Comparison of ENCODE assay signal across 17 cellular contexts in the genomic region with DNA sequence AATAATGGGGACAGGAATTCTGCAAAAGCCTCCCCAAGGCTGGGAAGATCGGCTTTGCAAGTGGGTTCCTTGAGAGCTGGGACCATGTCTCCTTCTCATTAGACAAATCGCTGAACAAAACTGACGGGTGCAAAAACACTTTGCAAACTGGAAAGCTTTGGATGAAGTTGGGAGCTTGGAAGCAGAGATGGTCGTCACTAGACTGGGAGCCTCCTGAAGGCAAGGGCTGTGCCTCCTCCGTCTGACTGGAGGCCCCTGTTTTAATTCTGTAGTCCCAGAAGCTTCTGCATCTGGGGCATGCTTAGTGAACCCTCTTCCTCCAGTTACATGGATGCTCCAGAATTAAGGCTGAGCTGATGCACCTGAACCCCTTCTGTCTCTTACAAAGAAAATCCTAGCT.
DNase-seq lines count a peak whose midpoint lies in the region; ATAC-seq, FAIRE-seq and TF ChIP-seq lines count a peak whose summit lies in the region.
"Had no signal": no experiment of that assay in that cellular context is flagged by ENCODE, and none has a peak within 500 bp of the region (broad histone marks: within the 10 kb centered on the region; RNA-seq: fewer than 3 reads in every experiment).

No MANE protein-coding gene starts in this region.

- ATAC-seq in HG03045 (IDR thresholded peaks at IDR 0.05; ENCODE audit: unreplicated experiment) = no peak

- no peak for TF ChIP-seq RAD21 in H1 (IDR thresholded peaks at IDR 0.05 in 1 of 2, conservative IDR thresholded peaks at IDR 0.05 in 1 of 2; ENCODE audit: low read depth in 2 of 2, low read length in 2 of 2)

- 0 out of 7 replicates have a peak, but pooled peaks cover 0 to 2% (median 0%) of the 10 kb centered on the region in 4 experiments for H3K27me3 ChIP-seq in H1 (replicated peaks in 1 of 4; ENCODE audit: control insufficient read depth in 3 of 4, extremely low read depth in 1 of 4, insufficient read depth in 3 of 4, low read length in 3 of 4)
- peaks cover 0 to 49% (median 0%) of the 10 kb centered on the region in 3 experiments for H3K27me3 ChIP-seq in neuronal stem cell (ENCODE audit: control insufficient read depth in 3 of 3, insufficient read depth in 3 of 3, low read depth in 1 of 3, low read length in 3 of 3)
- H3K27me3 ChIP-seq: BE2C had no signal

- H3K4me1 ChIP-seq in H1 (replicated peaks in 1 of 4; ENCODE audit: control insufficient read depth in 3 of 4, insufficient read depth in 4 of 4, low read length in 3 of 4) (peaks cover 0 to 3% (median 0%) of the 10 kb centered on the region in 4 experiments; a peak in 3 of 7 replicates), neuronal stem cell (ENCODE audit: control insufficient read depth in 2 of 2, insufficient read depth in 1 of 2, low read depth in 1 of 2, low read length in 2 of 2) (peaks cover 0 to 7% of the 10 kb centered on the region in 2 donors)
- H3K4me1 ChIP-seq: BE2C had no signal

- H4K8ac ChIP-seq in H1 (ENCODE audit: extremely low read depth, insufficient read depth, low read length) (peak overlapping the region; percentile 63; the same call in 1 of the 2 replicates), neuronal stem cell (ENCODE audit: low read depth, low read length) (no peak overlapping the region)

- CTCF ChIA-PET in H1 (lab: Charles Lee; ENCODE audit: partially characterized antibody) = interaction anchor here (1.1 to 1.7 kb wide), 3 partner anchors 9 to 126 kb away, joined by 3 to 11 read pairs (median 4); no protein-coding TSS in a partner anchor

- DNase-seq in activated effector memory CD4-positive, alpha-beta T cell treated with anti-CD3 and anti-CD28 coated beads, Interleukin-2, amount 50 U/mL, for 16 hours = peak; percentile 28
- no peak for DNase-seq in activated effector memory CD4-positive, alpha-beta T cell treated with Interleukin-2 at 50 U/mL for 16 hours
- DNase-seq in D341Med (ENCODE audit: low spot score) (peak; percentile 3), H1 (ENCODE audit: low read depth in 1 of 2, low spot score in 2 of 2) (no peak), neuronal stem cell (ENCODE audit: low spot score) (no peak)
- no peak for DNase-seq in stimulated activated CD4-positive, alpha-beta T cell treated with anti-CD3 and anti-CD28 coated beads, Interleukin-4, amount 100 ng/mL, for 4 hours
- DNase-seq: BE2C; C1 segment of cervical spinal cord; CD4-positive, CD25-positive, alpha-beta regulatory T cell; CD8-positive, alpha-beta memory T cell; COR-L47; HCEC 1CT had no signal

- H4K91ac ChIP-seq in H1 (replicated peaks; ENCODE audit: insufficient read length, low read length) (no peak overlapping the region), neuronal stem cell (ENCODE audit: low read depth, low read length, poor library complexity) (no peak overlapping the region)

- H3K4me2 ChIP-seq in H1 (ENCODE audit: insufficient read depth in 1 of 2, low read depth in 2 of 2, low read length in 2 of 2) = no peak overlapping the region
- no peak overlapping the region for H3K4me2 ChIP-seq in neuronal stem cell (ENCODE audit: insufficient read depth, low read length, poor library complexity, severe bottlenecking)

- H3K4ac ChIP-seq in H1 (replicated peaks; ENCODE audit: insufficient read length, low read depth, low read length) = no peak overlapping the region
- no peak overlapping the region for H3K4ac ChIP-seq in neuronal stem cell (ENCODE audit: low read length)

- H3K9me3 ChIP-seq in H1 (ENCODE audit: insufficient read depth in 2 of 2, low read depth in 1 of 2, low read length in 1 of 2) (no peaks in the 10 kb centered on the region), neuronal stem cell (replicated peaks in 1 of 2; ENCODE audit: control insufficient read depth in 2 of 2, insufficient read depth in 1 of 2, low read depth in 1 of 2, low read length in 2 of 2) (no peaks in the 10 kb centered on the region)
- H3K9me3 ChIP-seq: BE2C had no signal

- H2BK5ac ChIP-seq in H1 (ENCODE audit: low read depth, low read length) (no peak overlapping the region), neuronal stem cell (ENCODE audit: low read length) (no peak overlapping the region)

- no peak overlapping the region for H3K23ac ChIP-seq in H1 (ENCODE audit: insufficient read length)
- no peak overlapping the region for H3K23ac ChIP-seq in neuronal stem cell (ENCODE audit: low read depth, low read length, poor library complexity)

- no peak for TF ChIP-seq POLR2A in H1 (IDR thresholded peaks at IDR 0.05; ENCODE audit: control extremely low read depth in 1 of 2, low read depth in 2 of 2, low read length in 2 of 2)

- no peaks in the 10 kb centered on the region for H3K23me2 ChIP-seq in H1 (ENCODE audit: low read depth, low read length)

- no peaks in the 10 kb centered on the region for H4K20me1 ChIP-seq in H1 (replicated peaks in 1 of 2; ENCODE audit: control insufficient read depth in 1 of 2, insufficient read depth in 2 of 2, low read length in 2 of 2)

- no peak overlapping the region for H3K14ac ChIP-seq in H1 (ENCODE audit: insufficient read length)
- no peak overlapping the region for H3K14ac ChIP-seq in neuronal stem cell (ENCODE audit: low read length)

- H3K36me3 ChIP-seq in H1 (ENCODE audit: control insufficient read depth in 2 of 4, insufficient read depth in 4 of 4, low read length in 3 of 4) (no peaks in the 10 kb centered on the region), neuronal stem cell (replicated peaks in 1 of 2; ENCODE audit: control insufficient read depth in 2 of 2, insufficient read depth in 2 of 2, low read length in 2 of 2) (no peaks in the 10 kb centered on the region)
- H3K36me3 ChIP-seq: BE2C had no signal

- 87% methylated on average over 5 of the region's 5 CpGs; no CpG with 5 or more reads in 1 of the 2 experiments for WGBS in H1 (ENCODE audit: extremely low coverage in 1 of 2, insufficient coverage in 1 of 2, insufficient read length in 1 of 2, insufficient replicate concordance in 2 of 2, low coverage in 1 of 2, low lambda C conversion rate in 2 of 2, missing lambda C conversion rate in 1 of 2), 2 experiments
- no CpG with 5 or more reads among the region's 5 CpGs for WGBS in neuronal stem cell (ENCODE audit: extremely low coverage in 2 of 2, insufficient read length in 2 of 2, insufficient replicate concordance in 1 of 2), 2 donors

- H2AK5ac ChIP-seq in H1 (ENCODE audit: low read depth, low read length) (no peak overlapping the region), neuronal stem cell (ENCODE audit: low read depth, low read length) (no peak overlapping the region)

- no peaks in the 10 kb centered on the region for H3K79me2 ChIP-seq in H1 (ENCODE audit: control insufficient read depth in 1 of 2, insufficient read depth in 2 of 2, low read length in 2 of 2)

- H2BK120ac ChIP-seq in H1 (replicated peaks; ENCODE audit: low read depth, low read length) (no peak overlapping the region), neuronal stem cell (ENCODE audit: low read depth, low read length) (no peak overlapping the region)

- no peak overlapping the region for H2BK15ac ChIP-seq in H1 (ENCODE audit: low read length)
- H2BK15ac ChIP-seq in neuronal stem cell (ENCODE audit: low read length) = no peak overlapping the region

- H3K79me1 ChIP-seq in H1 (ENCODE audit: low read depth, low read length) (no peaks in the 10 kb centered on the region), neuronal stem cell (ENCODE audit: low read depth, low read length) (no peaks in the 10 kb centered on the region)

- no peak overlapping the region for H2BK12ac ChIP-seq in H1 (ENCODE audit: low read depth, low read length)
- peak overlapping the region; percentile 30 for H2BK12ac ChIP-seq in neuronal stem cell (ENCODE audit: low read length)

- no peak overlapping the region for H3K18ac ChIP-seq in H1 (ENCODE audit: extremely low read depth, low read length)
- H3K18ac ChIP-seq in neuronal stem cell (ENCODE audit: low read length) = peak overlapping the region; percentile 65

- no peak overlapping the region for H4K5ac ChIP-seq in H1 (ENCODE audit: insufficient read length, low read depth, low read length)

- H3K4me3 ChIP-seq in H1 (ENCODE audit: extremely low read depth in 1 of 4, insufficient read depth in 2 of 4, low read depth in 3 of 4, low read length in 4 of 4) = no peak overlapping the region
- no peak overlapping the region for H3K4me3 ChIP-seq in neuronal stem cell (ENCODE audit: low read length in 2 of 2)

- TF ChIP-seq CTCF in H1 (IDR thresholded peaks at IDR 0.05; ENCODE audit: control extremely low read depth in 1 of 3, insufficient read depth in 1 of 3, low read depth in 1 of 3, low read length in 3 of 3) = no peak

- POLR2A ChIA-PET in H1 (lab: Charles Lee; ENCODE audit: partially characterized antibody) = interaction anchor here (1.1 kb wide), 1 partner anchor 11 kb away, joined by 3 read pairs; no protein-coding TSS in a partner anchor

- TF ChIP-seq EP300 in H1 (IDR thresholded peaks at IDR 0.05; ENCODE audit: borderline replicate concordance in 1 of 2, low read depth in 2 of 2, low read length in 2 of 2) = no peak

- FAIRE-seq in H1 (lab: Jason Lieb, UNC) = no peak
- FAIRE-seq: D721Med, GM12891, GM19239, HTR-8/SVneo had no signal

- no peak overlapping the region for H3K56ac ChIP-seq in H1 (replicated peaks; ENCODE audit: insufficient read length, low read depth, low read length)

- H3K9ac ChIP-seq in H1 (replicated peaks in 1 of 4; ENCODE audit: extremely low read depth in 1 of 4, low read depth in 3 of 4, low read length in 3 of 4) (no peak overlapping the region), neuronal stem cell (ENCODE audit: low read depth, low read length, poor library complexity) (no peak overlapping the region)

- no peak overlapping the region for H2BK20ac ChIP-seq in H1 (ENCODE audit: low read length)

- H2AFZ ChIP-seq in H1 (ENCODE audit: low read length) (no peak overlapping the region), neuronal stem cell (ENCODE audit: low read length) (no peak overlapping the region)

- no peak overlapping the region for H3K27ac ChIP-seq in H1 (ENCODE audit: low read depth, low read length)
- no peak overlapping the region for H3K27ac ChIP-seq in neuronal stem cell (replicated peaks; ENCODE audit: low read length)

TF ChIP-seq in H1, 55 proteins besides CTCF, POLR2A, EP300 and RAD21 (continues in another document):
- no peak for TF ChIP-seq NRF1 (IDR thresholded peaks at IDR 0.05; ENCODE audit: low read depth, low read length)
- no peak for TF ChIP-seq SRF (IDR thresholded peaks at IDR 0.05; ENCODE audit: low read depth, low read length)
- no peak for TF ChIP-seq PHF8 (conservative IDR thresholded peaks at IDR 0.05; ENCODE audit: low read depth, low read length)
- TF ChIP-seq, protein P1, sequence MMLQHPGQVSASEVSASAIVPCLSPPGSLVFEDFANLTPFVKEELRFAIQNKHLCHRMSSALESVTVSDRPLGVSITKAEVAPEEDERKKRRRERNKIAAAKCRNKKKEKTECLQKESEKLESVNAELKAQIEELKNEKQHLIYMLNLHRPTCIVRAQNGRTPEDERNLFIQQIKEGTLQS (IDR thresholded peaks at IDR 0.05; ENCODE audit: insufficient read depth, low read depth, low read length) = no peak
- TF ChIP-seq GTF2F1 (IDR thresholded peaks at IDR 0.05; ENCODE audit: borderline replicate concordance, low read depth, low read length) = no peak
- no peak for TF ChIP-seq NANOG (IDR thresholded peaks at IDR 0.05; ENCODE audit: insufficient read depth, low read depth, low read length, poor library complexity, severe bottlenecking)
- TF ChIP-seq FOSL1 (IDR thresholded peaks at IDR 0.05; ENCODE audit: insufficient read depth, low read depth, low read length) = no peak
- no peak for TF ChIP-seq TBP (IDR thresholded peaks at IDR 0.05; ENCODE audit: low read depth, low read length)

Comparison
In these comparisons a context has a peak if more than half of its experiments do, and no peak if none do; other contexts are left out.
1. DNase-seq: peak in activated effector memory CD4-positive, alpha-beta T cell treated with anti-CD3 and anti-CD28 coated beads, Interleukin-2, amount 50 U/mL, for 16 hours (single experiment) and D341Med (single experiment); none in activated effector memory CD4-positive, alpha-beta T cell treated with Interleukin-2 at 50 U/mL for 16 hours (single experiment), H1 (0 of 2), neuronal stem cell (single experiment) and stimulated activated CD4-positive, alpha-beta T cell treated with anti-CD3 and anti-CD28 coated beads, Interleukin-4, amount 100 ng/mL, for 4 hours (0 of 2).